ENCODE assay signal across 8 cellular contexts in the genomic region with DNA sequence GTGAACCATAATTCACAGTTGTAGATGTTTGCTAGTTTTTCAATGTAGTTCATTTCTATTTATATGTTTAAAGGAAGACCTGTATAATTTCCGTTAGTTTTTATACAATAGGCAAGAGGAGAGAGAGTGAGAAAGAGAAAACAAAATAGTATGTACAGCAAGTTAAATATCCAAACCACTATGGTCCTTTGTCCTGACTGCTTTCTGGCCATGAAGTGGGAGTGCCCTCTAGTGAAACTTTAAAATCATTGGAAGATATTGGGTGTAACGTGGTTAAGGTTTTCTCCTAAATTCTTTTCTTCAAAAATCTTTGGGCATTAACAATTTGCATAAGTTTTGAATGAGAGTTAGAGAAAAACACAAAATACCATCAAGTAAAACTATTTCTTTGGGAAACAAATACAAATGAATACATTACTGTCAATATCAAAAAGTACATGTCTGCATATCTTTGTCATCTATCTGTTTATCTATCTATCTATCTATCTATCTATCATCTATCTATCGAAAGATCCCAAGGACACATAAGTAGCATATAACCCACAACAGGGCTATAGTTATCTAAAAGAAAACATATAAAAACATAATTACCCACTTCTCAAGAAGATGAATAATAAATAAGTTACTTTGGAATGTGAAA.
DNase-seq lines count a peak whose midpoint lies in the region; ATAC-seq, FAIRE-seq and TF ChIP-seq lines count a peak whose summit lies in the region.

No MANE protein-coding gene starts in this region.

- intact Hi-C loops in Calu3 (cut with micrococcal nuclease; ENCODE audit: unreplicated experiment), result loop anchor here (1.0 to 10.0 kb wide), 7 partner anchors 232 to 931 kb away; no protein-coding TSS in a partner anchor
- intact Hi-C loops in lower leg skin (cut with DNase I; ENCODE audit: low total_unique reads), result no loop called here

- no peaks in the 10 kb centered on the region for H3K9me3 ChIP-seq in suprapubic skin

- H3K27me3 ChIP-seq in suprapubic skin, result peaks cover 12% of the 10 kb centered on the region

- H3K27ac Mint-ChIP-seq in Calu3 (ENCODE audit: unreplicated experiment), result no peak overlapping the region

- H3K4me3 Mint-ChIP-seq in Calu3 (ENCODE audit: low read depth, unreplicated experiment), result no peak overlapping the region

- TF ChIP-seq EP300 in suprapubic skin (IDR thresholded peaks at IDR 0.05), result no peak

- no peak overlapping the region for H3K4me3 ChIP-seq in Jurkat, Clone E6-1 (ENCODE audit: low read length)
- H3K4me3 ChIP-seq in suprapubic skin (no peak overlapping the region), lower leg skin (ENCODE audit: low read depth, poor library complexity, severe bottlenecking) (no peak overlapping the region)

- DNase-seq in Calu3 (peak; percentile 50), RCC 7860 (ENCODE audit: low spot score) (peak; percentile 18), foreskin melanocyte (peak; percentile 38), suprapubic skin (ENCODE audit: low spot score in 2 of 2) (no peak), AG08395 (ENCODE audit: low spot score) (no peak), lower leg skin (ENCODE audit: low spot score in 2 of 2) (no peak)
- DNase-seq in Jurkat, Clone E6-1 (ENCODE audit: low read depth, low spot score), result peak; percentile 2

- no peaks in the 10 kb centered on the region for H3K4me1 ChIP-seq in suprapubic skin

- peak; percentile 40 for FAIRE-seq in RCC 7860 (lab: Jason Lieb, UNC)

- H3K27ac ChIP-seq in suprapubic skin, result no peak overlapping the region

- no peaks in the 10 kb centered on the region for H3K36me3 ChIP-seq in suprapubic skin

- H3K9me3 Mint-ChIP-seq in Calu3 (ENCODE audit: low read depth, unreplicated experiment), result no peaks in the 10 kb centered on the region

- ATAC-seq in GM18909 (IDR thresholded peaks at IDR 0.05; ENCODE audit: poor library complexity, unreplicated experiment), result no peak

- CTCF ChIA-PET in Calu3 (lab: Charles Lee), result no interaction called here

- 17% methylated on average over 3 of the region's 3 CpGs for WGBS in suprapubic skin
- WGBS in lower leg skin, 2 donors, result 18 to 19% methylated on average over 3 of the region's 3 CpGs

- no TSS peak for BruUV-seq in Calu3 (replicated peaks; lab: Mats Ljungman, UMichigan)

- H3K4me1 Mint-ChIP-seq in Calu3 (ENCODE audit: low read depth, unreplicated experiment), result peaks cover 17% of the 10 kb centered on the region

- H3K36me3 Mint-ChIP-seq in Calu3 (ENCODE audit: insufficient read depth, unreplicated experiment), result no peaks in the 10 kb centered on the region

- H3K27me3 Mint-ChIP-seq in Calu3 (ENCODE audit: unreplicated experiment), result no peaks in the 10 kb centered on the region

- TF ChIP-seq CTCF in Calu3 (IDR thresholded peaks at IDR 0.05; ENCODE audit: unreplicated experiment) (peak; percentile 62), suprapubic skin (IDR thresholded peaks at IDR 0.05) (peak; percentile 14 to 41), lower leg skin (IDR thresholded peaks at IDR 0.05) (no peak)

- TF ChIP-seq POLR2A in suprapubic skin (IDR thresholded peaks at IDR 0.05) (no peak), lower leg skin (IDR thresholded peaks at IDR 0.05) (no peak)

Comparison
In these comparisons a context has a peak if more than half of its experiments do, and no peak if none do; other contexts are left out.
1. DNase-seq: peak in Calu3 (single experiment), Jurkat, Clone E6-1 (single experiment), RCC 7860 (single experiment) and foreskin melanocyte (single experiment); none in suprapubic skin (0 of 2), AG08395 (single experiment) and lower leg skin (0 of 2).
2. CTCF ChIP-seq: peak in Calu3 (single experiment) and suprapubic skin (2 of 2); none in lower leg skin (0 of 3).